In genomic region chr7:2920041-2920440, GRCh38 we compare ENCODE assay signal across 1 cellular context.
TF ChIP-seq lines count a peak whose summit lies in the region.

No MANE protein-coding gene starts in this region.

TF ChIP-seq in K562, 482 proteins besides CTCF, POLR2A, EP300 and RAD21 (continued from another document):
- TF ChIP-seq GTF2A2 (tag; IDR thresholded peaks at IDR 0.05) (no peak), RUNX1 (IDR thresholded peaks at IDR 0.05; ENCODE audit: low read depth) (no peak), MLX (CRISPR knock-in tag; conservative IDR thresholded peaks at IDR 0.05) (no peak), PML (IDR thresholded peaks at IDR 0.05; ENCODE audit: low read length) (no peak), CEBPB (tag; IDR thresholded peaks at IDR 0.05) (no peak), CAMTA2 (CRISPR knock-in tag; conservative IDR thresholded peaks at IDR 0.05) (no peak), TFAP4 (CRISPR knock-in tag; IDR thresholded peaks at IDR 0.05; ENCODE audit: borderline replicate concordance) (no peak), ZKSCAN3 (CRISPR knock-in tag; IDR thresholded peaks at IDR 0.05) (no peak), MAFG (tag; conservative IDR thresholded peaks at IDR 0.05) (0 out of 2 replicates have a peak, but pooled peaks have one; percentile 16), MAFF (IDR thresholded peaks at IDR 0.05; ENCODE audit: low read length) (0 out of 2 replicates have a peak, but pooled peaks have one; percentile 6), TEAD2 (tag; IDR thresholded peaks at IDR 0.05) (no peak), XRCC3 (IDR thresholded peaks at IDR 0.05) (no peak), ZNF146 (CRISPR knock-in tag; IDR thresholded peaks at IDR 0.05; ENCODE audit: unreplicated experiment) (peak; percentile 99), RCOR1 (IDR thresholded peaks at IDR 0.05; ENCODE audit: borderline replicate concordance in 1 of 2, low read depth in 2 of 2, low read length in 2 of 2) (no peak), KLF16 (IDR thresholded peaks at IDR 0.05) (no peak), PHTF2 (CRISPR knock-in tag; IDR thresholded peaks at IDR 0.05) (no peak), ZNF316 (IDR thresholded peaks at IDR 0.05) (peak; percentile 54; the same call in 1 of the 2 replicates), HNRNPUL1 (IDR thresholded peaks at IDR 0.05; ENCODE audit: low read length) (no peak), ZNF23 (CRISPR knock-in tag; IDR thresholded peaks at IDR 0.05) (no peak)
- TF ChIP-seq, protein P1, sequence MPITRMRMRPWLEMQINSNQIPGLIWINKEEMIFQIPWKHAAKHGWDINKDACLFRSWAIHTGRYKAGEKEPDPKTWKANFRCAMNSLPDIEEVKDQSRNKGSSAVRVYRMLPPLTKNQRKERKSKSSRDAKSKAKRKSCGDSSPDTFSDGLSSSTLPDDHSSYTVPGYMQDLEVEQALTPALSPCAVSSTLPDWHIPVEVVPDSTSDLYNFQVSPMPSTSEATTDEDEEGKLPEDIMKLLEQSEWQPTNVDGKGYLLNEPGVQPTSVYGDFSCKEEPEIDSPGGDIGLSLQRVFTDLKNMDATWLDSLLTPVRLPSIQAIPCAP (CRISPR knock-in tag; IDR thresholded peaks at IDR 0.05; ENCODE audit: borderline replicate concordance) = no peak
- TF ChIP-seq, protein P2, sequence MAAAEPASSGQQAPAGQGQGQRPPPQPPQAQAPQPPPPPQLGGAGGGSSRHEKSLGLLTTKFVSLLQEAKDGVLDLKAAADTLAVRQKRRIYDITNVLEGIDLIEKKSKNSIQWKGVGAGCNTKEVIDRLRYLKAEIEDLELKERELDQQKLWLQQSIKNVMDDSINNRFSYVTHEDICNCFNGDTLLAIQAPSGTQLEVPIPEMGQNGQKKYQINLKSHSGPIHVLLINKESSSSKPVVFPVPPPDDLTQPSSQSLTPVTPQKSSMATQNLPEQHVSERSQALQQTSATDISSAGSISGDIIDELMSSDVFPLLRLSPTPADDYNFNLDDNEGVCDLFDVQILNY (CRISPR knock-in tag; IDR thresholded peaks at IDR 0.05) = no peak
- TF ChIP-seq, protein P3, sequence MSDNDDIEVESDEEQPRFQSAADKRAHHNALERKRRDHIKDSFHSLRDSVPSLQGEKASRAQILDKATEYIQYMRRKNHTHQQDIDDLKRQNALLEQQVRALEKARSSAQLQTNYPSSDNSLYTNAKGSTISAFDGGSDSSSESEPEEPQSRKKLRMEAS (CRISPR knock-in tag; IDR thresholded peaks at IDR 0.05) = no peak
